17 cellular contexts compared by ENCODE assay signal in the genomic region with DNA sequence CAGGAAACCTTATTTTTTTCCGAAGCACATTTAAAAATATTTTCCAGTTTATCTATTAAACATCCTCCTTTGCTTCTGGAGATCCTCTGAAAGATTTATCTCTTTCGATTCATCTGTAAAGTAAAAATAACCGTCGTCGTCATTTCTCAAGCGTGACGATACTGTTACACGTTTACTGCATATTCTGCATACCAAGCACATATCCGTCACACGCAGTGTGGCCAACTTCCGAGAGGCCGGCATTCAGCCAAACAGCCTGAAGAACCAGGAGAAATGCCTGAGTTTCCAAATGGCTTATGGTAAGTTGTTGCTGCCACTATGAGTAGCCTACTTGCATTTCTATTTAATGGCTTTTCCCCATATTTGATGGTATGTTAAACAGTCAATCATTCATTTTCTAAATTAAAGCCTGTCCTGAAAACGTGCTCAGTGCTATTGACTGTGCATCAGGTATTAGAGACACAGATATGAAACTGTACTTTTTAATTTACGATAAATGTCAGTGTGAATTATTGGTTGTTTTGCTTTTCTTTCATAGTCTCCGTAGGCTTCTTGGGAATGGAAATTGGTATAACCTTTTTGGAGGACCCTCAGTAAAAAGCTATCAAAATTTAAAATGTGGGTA.
A peak's percentile ranks its signal among the peaks of the same experiment; 100 is the strongest.
DNase-seq lines count a peak whose midpoint lies in the region; ATAC-seq and TF ChIP-seq lines count a peak whose summit lies in the region.
"Had no signal": no experiment of that assay in that cellular context is flagged by ENCODE, and none has a peak within 500 bp of the region (broad histone marks: within the 10 kb centered on the region; RNA-seq: fewer than 3 reads in every experiment).

No MANE protein-coding gene starts in this region.

- H3K36me3 ChIP-seq in psoas muscle (ENCODE audit: insufficient read depth in 1 of 2, low read depth in 1 of 2) (no peaks in the 10 kb centered on the region), thoracic aorta (no peaks in the 10 kb centered on the region)
- H3K36me3 ChIP-seq: BLaER1, HAP-1 had no signal

- intact Hi-C loops in Right ventricle myocardium superior (cut with DNase I) = no loop called here
- intact Hi-C loops in Right ventricle myocardium inferior (cut with DNase I) = no loop called here
- intact Hi-C loops in psoas muscle (cut with DNase I) = no loop called here

- peak; percentile 44 for DNase-seq in Right ventricle myocardium superior
- no peak for DNase-seq in Right ventricle myocardium inferior (ENCODE audit: missing footprints)
- DNase-seq in kidney glomerular epithelial cell (lab: John Stamatoyannopoulos, UW) = peak; percentile 42
- peak; percentile 42 to 78 for DNase-seq in psoas muscle
- no peak for DNase-seq in thoracic aorta (ENCODE audit: low spot score)
- no peak for DNase-seq in NCI-H82 treated with DMSO at 0.1 percent for 48 hours (lab: John Stamatoyannopoulos, UW; ENCODE audit: unreplicated experiment)
- DNase-seq: AML-193; CD8-positive, alpha-beta memory T cell; DMS53; GF-D8; HFFc6 had no signal

- ATAC-seq in Right ventricle myocardium superior (ENCODE audit: poor library complexity) (peak; percentile 63), Right ventricle myocardium inferior (no peak), psoas muscle (peak; percentile 83 to 97 (median 93)), thoracic aorta (ENCODE audit: insufficient number of reproducible peaks, low FRiP score, low read depth) (no peak), HG02798 (IDR thresholded peaks at IDR 0.05; ENCODE audit: poor library complexity, unreplicated experiment) (no peak), GM19463 (IDR thresholded peaks at IDR 0.05; ENCODE audit: unreplicated experiment) (no peak)

- H3K9me3 ChIP-seq in psoas muscle (no peaks in the 10 kb centered on the region), thoracic aorta (no peaks in the 10 kb centered on the region)
- H3K9me3 ChIP-seq: BLaER1, Caco-2, HAP-1 had no signal

- peak overlapping the region; percentile 30 for H3K27ac ChIP-seq in psoas muscle
- H3K27ac ChIP-seq in thoracic aorta = no peak overlapping the region
- H3K27ac ChIP-seq: 22Rv1, BLaER1 had no signal

- TF ChIP-seq CTCF in psoas muscle (IDR thresholded peaks at IDR 0.05) = no peak
- TF ChIP-seq CTCF in thoracic aorta (IDR thresholded peaks at IDR 0.05) = no peak

- H3K4me3 ChIP-seq in psoas muscle (peak overlapping the region; percentile 33), thoracic aorta (peak overlapping the region; percentile 43)
- H3K4me3 ChIP-seq: BLaER1, HAP-1 had no signal

- H3K4me1 ChIP-seq in psoas muscle (peaks cover 3% of the 10 kb centered on the region), thoracic aorta (ENCODE audit: control insufficient read depth in 1 of 2, low read depth in 2 of 2) (no peaks in the 10 kb centered on the region)
- H3K4me1 ChIP-seq: HAP-1 had no signal

- WGBS in psoas muscle, 3 donors = 34 to 50% (median 43%) methylated on average over 15 of the region's 15 CpGs

- H3K27me3 ChIP-seq in psoas muscle (ENCODE audit: insufficient read depth in 3 of 3, low read length in 2 of 3) (no peaks in the 10 kb centered on the region), thoracic aorta (replicated peaks; ENCODE audit: insufficient read depth) (no peaks in the 10 kb centered on the region)
- H3K27me3 ChIP-seq: BLaER1 had no signal

Comparison
In these comparisons a context has a peak if more than half of its experiments do, and no peak if none do; other contexts are left out.
1. ATAC-seq: peak in Right ventricle myocardium superior (single experiment) and psoas muscle (4 of 4); none in Right ventricle myocardium inferior (single experiment), thoracic aorta (single experiment), HG02798 (single experiment) and GM19463 (single experiment).
2. DNase-seq: peak in Right ventricle myocardium superior (single experiment), kidney glomerular epithelial cell (single experiment) and psoas muscle (2 of 2); none in Right ventricle myocardium inferior (single experiment), thoracic aorta (single experiment) and NCI-H82 treated with DMSO at 0.1 percent for 48 hours (single experiment).